19 cellular contexts compared by ENCODE assay signal in genomic region chr2:120399889-120400240, GRCh38. TPM values are rescaled to one million over a fixed set of nuclear protein-coding genes. Genes with fewer than 3 reads are reported as not detected.
"Had no signal": no experiment of that assay in that cellular context is flagged by ENCODE, and none has a peak within 500 bp of the region (broad histone marks: within the 10 kb centered on the region; RNA-seq: fewer than 3 reads in every experiment).

No MANE protein-coding gene starts in this region.

- FAIRE-seq: TTC549 had no signal

- H3K4me1 Mint-ChIP-seq: activated CD4-positive, alpha-beta T cell treated with anti-CD3 and anti-CD28 coated beads, Interleukin-2, amount 10 ng/mL, durations not matched to agents 7 days and 5 days; activated naive CD8-positive, alpha-beta T cell treated with anti-CD3 and anti-CD28 coated beads, Interleukin-2, amount 10 ng/mL, durations not matched to agents 7 days and 5 days; stimulated activated effector memory CD8-positive, alpha-beta T cell treated with anti-CD3 and anti-CD28 coated beads, Interleukin-12 subunit alpha, Interleukin-12 subunit beta, amount 100 ng/mL, for 72 hours had no signal

- H3K4me3 Mint-ChIP-seq: activated CD4-positive, alpha-beta T cell treated with anti-CD3 and anti-CD28 coated beads, Interleukin-2, amount 10 ng/mL, durations not matched to agents 7 days and 5 days; activated naive CD8-positive, alpha-beta T cell treated with anti-CD3 and anti-CD28 coated beads, Interleukin-2, amount 10 ng/mL, durations not matched to agents 7 days and 5 days; brain; dendritic cell treated with granulocyte-macrophage colony-stimulating factor and Interleukin-4, amounts not matched to agents 40 ng/mL and 50 ng/mL, for 4 days; nephron progenitor cell; stimulated activated effector memory CD8-positive, alpha-beta T cell treated with anti-CD3 and anti-CD28 coated beads, Interleukin-12 subunit alpha, Interleukin-12 subunit beta, amount 100 ng/mL, for 72 hours had no signal

- H3K27me3 Mint-ChIP-seq: activated CD4-positive, alpha-beta T cell treated with anti-CD3 and anti-CD28 coated beads, Interleukin-2, amount 10 ng/mL, durations not matched to agents 7 days and 5 days had no signal

- H3K4me1 ChIP-seq: psoas muscle, uterus had no signal

- H3K9me3 ChIP-seq: psoas muscle, tibial artery, uterus had no signal

- H3K27ac ChIP-seq: epithelial cell of prostate, psoas muscle, tibial artery, uterus had no signal

- H3K36me3 ChIP-seq: tibial artery, uterus had no signal

- H3K4me3 ChIP-seq: psoas muscle, tibial artery, uterus had no signal

- H3K36me3 Mint-ChIP-seq: activated naive CD8-positive, alpha-beta T cell treated with anti-CD3 and anti-CD28 coated beads, Interleukin-2, amount 10 ng/mL, durations not matched to agents 7 days and 5 days; brain; stimulated activated effector memory CD8-positive, alpha-beta T cell treated with anti-CD3 and anti-CD28 coated beads, Interleukin-12 subunit alpha, Interleukin-12 subunit beta, amount 100 ng/mL, for 72 hours had no signal

- H3K27ac Mint-ChIP-seq: activated CD4-positive, alpha-beta T cell treated with anti-CD3 and anti-CD28 coated beads, Interleukin-2, amount 10 ng/mL, durations not matched to agents 7 days and 5 days; activated naive CD8-positive, alpha-beta T cell treated with anti-CD3 and anti-CD28 coated beads, Interleukin-2, amount 10 ng/mL, durations not matched to agents 7 days and 5 days; brain; dendritic cell treated with granulocyte-macrophage colony-stimulating factor and Interleukin-4, amounts not matched to agents 40 ng/mL and 50 ng/mL, for 4 days; nephron progenitor cell; stimulated activated effector memory CD8-positive, alpha-beta T cell treated with anti-CD3 and anti-CD28 coated beads, Interleukin-12 subunit alpha, Interleukin-12 subunit beta, amount 100 ng/mL, for 72 hours had no signal

- H3K27me3 ChIP-seq: uterus had no signal

- ATAC-seq: psoas muscle; stimulated activated effector memory CD8-positive, alpha-beta T cell treated with anti-CD3 and anti-CD28 coated beads, Interleukin-12 subunit alpha, Interleukin-12 subunit beta, amount 100 ng/mL, for 72 hours had no signal

- H3K9me3 Mint-ChIP-seq: activated CD4-positive, alpha-beta T cell treated with anti-CD3 and anti-CD28 coated beads, Interleukin-2, amount 10 ng/mL, durations not matched to agents 7 days and 5 days; activated naive CD8-positive, alpha-beta T cell treated with anti-CD3 and anti-CD28 coated beads, Interleukin-2, amount 10 ng/mL, durations not matched to agents 7 days and 5 days; brain; dendritic cell treated with granulocyte-macrophage colony-stimulating factor and Interleukin-4, amounts not matched to agents 40 ng/mL and 50 ng/mL, for 4 days; nephron progenitor cell; stimulated activated effector memory CD8-positive, alpha-beta T cell treated with anti-CD3 and anti-CD28 coated beads, Interleukin-12 subunit alpha, Interleukin-12 subunit beta, amount 100 ng/mL, for 72 hours had no signal

- DNase-seq: activated CD4-positive, alpha-beta T cell treated with anti-CD3 and anti-CD28 coated beads, Interleukin-2, amount 10 ng/mL, durations not matched to agents 7 days and 5 days; activated CD4-positive, CD25-positive, alpha-beta regulatory T cell; activated gamma-delta T cell treated with Interleukin-2 at 50 U/mL for 16 hours; activated naive CD8-positive, alpha-beta T cell treated with anti-CD3 and anti-CD28 coated beads, Interleukin-2, amount 10 ng/mL, durations not matched to agents 7 days and 5 days; cerebellar nuclear complex; foreskin melanocyte; nephron progenitor cell; stimulated activated CD4-positive, alpha-beta T cell treated with anti-CD3 and anti-CD28 coated beads, Interleukin-12 subunit alpha, Interleukin-12 subunit beta, amount 100 ng/mL, for 4 hours; T-helper 2 cell; uterus had no signal

RNA-seq across cellular contexts. Expression of gene INHBB, which starts 53.9 kb away (rescaled TPM):
- total RNA-seq: activated CD4-positive, alpha-beta T cell treated with anti-CD3 and anti-CD28 coated beads, Interleukin-2, amount 10 ng/mL, durations not matched to agents 7 days and 5 days; activated CD8-positive, alpha-beta memory T cell treated with anti-CD3 and anti-CD28 coated beads for 36 hours; activated naive CD8-positive, alpha-beta T cell treated with anti-CD3 and anti-CD28 coated beads, Interleukin-2, amount 10 ng/mL, durations not matched to agents 7 days and 5 days; fibroblast of lung had no signal
